In genomic region chr19:13150187-13150918, GRCh38 we compare ENCODE assay signal across 1 cellular context.
A peak's percentile ranks its signal among the peaks of the same experiment; 100 is the strongest.
TF ChIP-seq lines count a peak whose summit lies in the region.

A gene with protein sequence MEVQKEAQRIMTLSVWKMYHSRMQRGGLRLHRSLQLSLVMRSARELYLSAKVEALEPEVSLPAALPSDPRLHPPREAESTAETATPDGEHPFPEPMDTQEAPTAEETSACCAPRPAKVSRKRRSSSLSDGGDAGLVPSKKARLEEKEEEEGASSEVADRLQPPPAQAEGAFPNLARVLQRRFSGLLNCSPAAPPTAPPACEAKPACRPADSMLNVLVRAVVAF (plus strand): TSS chr19:13150411. CDS start chr19:13153187, 2,776 bp downstream.
A gene with protein sequence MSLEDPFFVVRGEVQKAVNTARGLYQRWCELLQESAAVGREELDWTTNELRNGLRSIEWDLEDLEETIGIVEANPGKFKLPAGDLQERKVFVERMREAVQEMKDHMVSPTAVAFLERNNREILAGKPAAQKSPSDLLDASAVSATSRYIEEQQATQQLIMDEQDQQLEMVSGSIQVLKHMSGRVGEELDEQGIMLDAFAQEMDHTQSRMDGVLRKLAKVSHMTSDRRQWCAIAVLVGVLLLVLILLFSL (minus strand): TSS chr19:13150375. CDS start chr19:13150173, 202 bp downstream.

TF ChIP-seq in HepG2, 621 proteins besides CTCF, POLR2A, EP300 and RAD21 (continued from another document and continues in another):
- TF ChIP-seq SP4 (CRISPR knock-in tag; IDR thresholded peaks at IDR 0.05) = peak; percentile 85
- TF ChIP-seq, protein P1, sequence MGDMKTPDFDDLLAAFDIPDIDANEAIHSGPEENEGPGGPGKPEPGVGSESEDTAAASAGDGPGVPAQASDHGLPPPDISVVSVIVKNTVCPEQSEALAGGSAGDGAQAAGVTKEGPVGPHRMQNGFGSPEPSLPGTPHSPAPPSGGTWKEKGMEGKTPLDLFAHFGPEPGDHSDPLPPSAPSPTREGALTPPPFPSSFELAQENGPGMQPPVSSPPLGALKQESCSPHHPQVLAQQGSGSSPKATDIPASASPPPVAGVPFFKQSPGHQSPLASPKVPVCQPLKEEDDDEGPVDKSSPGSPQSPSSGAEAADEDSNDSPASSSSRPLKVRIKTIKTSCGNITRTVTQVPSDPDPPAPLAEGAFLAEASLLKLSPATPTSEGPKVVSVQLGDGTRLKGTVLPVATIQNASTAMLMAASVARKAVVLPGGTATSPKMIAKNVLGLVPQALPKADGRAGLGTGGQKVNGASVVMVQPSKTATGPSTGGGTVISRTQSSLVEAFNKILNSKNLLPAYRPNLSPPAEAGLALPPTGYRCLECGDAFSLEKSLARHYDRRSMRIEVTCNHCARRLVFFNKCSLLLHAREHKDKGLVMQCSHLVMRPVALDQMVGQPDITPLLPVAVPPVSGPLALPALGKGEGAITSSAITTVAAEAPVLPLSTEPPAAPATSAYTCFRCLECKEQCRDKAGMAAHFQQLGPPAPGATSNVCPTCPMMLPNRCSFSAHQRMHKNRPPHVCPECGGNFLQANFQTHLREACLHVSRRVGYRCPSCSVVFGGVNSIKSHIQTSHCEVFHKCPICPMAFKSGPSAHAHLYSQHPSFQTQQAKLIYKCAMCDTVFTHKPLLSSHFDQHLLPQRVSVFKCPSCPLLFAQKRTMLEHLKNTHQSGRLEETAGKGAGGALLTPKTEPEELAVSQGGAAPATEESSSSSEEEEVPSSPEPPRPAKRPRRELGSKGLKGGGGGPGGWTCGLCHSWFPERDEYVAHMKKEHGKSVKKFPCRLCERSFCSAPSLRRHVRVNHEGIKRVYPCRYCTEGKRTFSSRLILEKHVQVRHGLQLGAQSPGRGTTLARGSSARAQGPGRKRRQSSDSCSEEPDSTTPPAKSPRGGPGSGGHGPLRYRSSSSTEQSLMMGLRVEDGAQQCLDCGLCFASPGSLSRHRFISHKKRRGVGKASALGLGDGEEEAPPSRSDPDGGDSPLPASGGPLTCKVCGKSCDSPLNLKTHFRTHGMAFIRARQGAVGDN (CRISPR knock-in tag; IDR thresholded peaks at IDR 0.05) = peak; percentile 84
- TF ChIP-seq CCDC6 (CRISPR knock-in tag; IDR thresholded peaks at IDR 0.05) = no peak
- TF ChIP-seq PTBP1 (IDR thresholded peaks at IDR 0.05; ENCODE audit: low read depth, low read length, poor library complexity, severe bottlenecking) = peak; percentile 68
- 0 out of 2 replicates have a peak, but pooled peaks have one; percentile 48 for TF ChIP-seq ISL2 (CRISPR knock-in tag; IDR thresholded peaks at IDR 0.05)
- TF ChIP-seq SATB2 (CRISPR knock-in tag; IDR thresholded peaks at IDR 0.05) = no peak
- TF ChIP-seq ZNF616 (CRISPR knock-in tag; IDR thresholded peaks at IDR 0.05; ENCODE audit: low read depth) = no peak
- TF ChIP-seq SP1 (IDR thresholded peaks at IDR 0.05) = no peak
- peak; percentile 96 for TF ChIP-seq SP1 (CRISPR knock-in tag; IDR thresholded peaks at IDR 0.05)
- TF ChIP-seq ZNF234 (CRISPR knock-in tag; conservative IDR thresholded peaks at IDR 0.05) = no peak
- TF ChIP-seq ZNF317 (CRISPR knock-in tag; IDR thresholded peaks at IDR 0.05) = peak; percentile 54; the same call in 1 of the 2 replicates
- TF ChIP-seq ZNF644 (CRISPR knock-in tag; IDR thresholded peaks at IDR 0.05; ENCODE audit: low read depth) = no peak
- TF ChIP-seq PPARG (CRISPR knock-in tag; conservative IDR thresholded peaks at IDR 0.05) = peak; percentile 46; the same call in 1 of the 2 replicates
- no peak for TF ChIP-seq GTF3A (CRISPR knock-in tag; conservative IDR thresholded peaks at IDR 0.05)
- TF ChIP-seq ZNF543 (CRISPR knock-in tag; IDR thresholded peaks at IDR 0.05) = no peak
- peak; percentile 95 for TF ChIP-seq TEAD3 (CRISPR knock-in tag; optimal IDR thresholded peaks at IDR 0.05; ENCODE audit: borderline replicate concordance)
- no peak for TF ChIP-seq JARID2 (CRISPR knock-in tag; IDR thresholded peaks at IDR 0.05; ENCODE audit: insufficient replicate concordance)
- TF ChIP-seq GLMP (CRISPR knock-in tag; IDR thresholded peaks at IDR 0.05; ENCODE audit: borderline replicate concordance) = no peak
- TF ChIP-seq MYNN (CRISPR knock-in tag; IDR thresholded peaks at IDR 0.05; ENCODE audit: low read depth) = no peak; the same call in 1 of the 2 replicates
- TF ChIP-seq KLF9 (CRISPR knock-in tag; IDR thresholded peaks at IDR 0.05; ENCODE audit: low read depth) = no peak
- TF ChIP-seq ZNF121 (CRISPR knock-in tag; IDR thresholded peaks at IDR 0.05) = peak; percentile 45; the same call in 1 of the 2 replicates
- TF ChIP-seq ZBTB2 (CRISPR knock-in tag; IDR thresholded peaks at IDR 0.05; ENCODE audit: low read depth) = peak; percentile 88
- peak; percentile 59; the same call in 1 of the 2 replicates for TF ChIP-seq KMT2B (CRISPR knock-in tag; IDR thresholded peaks at IDR 0.05)
- TF ChIP-seq LCORL (IDR thresholded peaks at IDR 0.05) = 0 out of 2 replicates have a peak, but pooled peaks have one; percentile 19
- peak; percentile 93 for TF ChIP-seq LCORL (CRISPR knock-in tag; IDR thresholded peaks at IDR 0.05)
- TF ChIP-seq, protein P2, sequence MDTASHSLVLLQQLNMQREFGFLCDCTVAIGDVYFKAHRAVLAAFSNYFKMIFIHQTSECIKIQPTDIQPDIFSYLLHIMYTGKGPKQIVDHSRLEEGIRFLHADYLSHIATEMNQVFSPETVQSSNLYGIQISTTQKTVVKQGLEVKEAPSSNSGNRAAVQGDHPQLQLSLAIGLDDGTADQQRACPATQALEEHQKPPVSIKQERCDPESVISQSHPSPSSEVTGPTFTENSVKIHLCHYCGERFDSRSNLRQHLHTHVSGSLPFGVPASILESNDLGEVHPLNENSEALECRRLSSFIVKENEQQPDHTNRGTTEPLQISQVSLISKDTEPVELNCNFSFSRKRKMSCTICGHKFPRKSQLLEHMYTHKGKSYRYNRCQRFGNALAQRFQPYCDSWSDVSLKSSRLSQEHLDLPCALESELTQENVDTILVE (CRISPR knock-in tag; IDR thresholded peaks at IDR 0.05) = peak; percentile 94
- peak; percentile 77 for TF ChIP-seq GATAD2A (CRISPR knock-in tag; IDR thresholded peaks at IDR 0.05)
- TF ChIP-seq PAF1 (CRISPR knock-in tag; IDR thresholded peaks at IDR 0.05) = no peak
- peak; percentile 86 for TF ChIP-seq PATZ1 (CRISPR knock-in tag; IDR thresholded peaks at IDR 0.05)
- TF ChIP-seq STAT6 (CRISPR knock-in tag; IDR thresholded peaks at IDR 0.05; ENCODE audit: borderline replicate concordance) = peak; percentile 77; the same call in 1 of the 2 replicates
- TF ChIP-seq, protein P3, sequence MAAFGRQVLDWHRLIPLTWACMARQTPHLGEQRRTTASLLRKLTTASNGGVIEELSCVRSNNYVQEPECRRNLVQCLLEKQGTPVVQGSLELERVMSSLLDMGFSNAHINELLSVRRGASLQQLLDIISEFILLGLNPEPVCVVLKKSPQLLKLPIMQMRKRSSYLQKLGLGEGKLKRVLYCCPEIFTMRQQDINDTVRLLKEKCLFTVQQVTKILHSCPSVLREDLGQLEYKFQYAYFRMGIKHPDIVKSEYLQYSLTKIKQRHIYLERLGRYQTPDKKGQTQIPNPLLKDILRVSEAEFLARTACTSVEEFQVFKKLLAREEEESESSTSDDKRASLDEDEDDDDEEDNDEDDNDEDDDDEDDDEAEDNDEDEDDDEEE (CRISPR knock-in tag; IDR thresholded peaks at IDR 0.05) = peak; percentile 80; the same call in 1 of the 2 replicates
- no peak; the same call in 1 of the 2 replicates for TF ChIP-seq SRY (CRISPR knock-in tag; IDR thresholded peaks at IDR 0.05)
- no peak for TF ChIP-seq NFAT5 (CRISPR knock-in tag; IDR thresholded peaks at IDR 0.05)
- peak; percentile 41; the same call in 1 of the 2 replicates for TF ChIP-seq ZZZ3 (CRISPR knock-in tag; IDR thresholded peaks at IDR 0.05; ENCODE audit: borderline replicate concordance)
- TF ChIP-seq IKZF1 (IDR thresholded peaks at IDR 0.05) = no peak
- TF ChIP-seq MIER2 (CRISPR knock-in tag; IDR thresholded peaks at IDR 0.05) = peak; percentile 38; the same call in 1 of the 2 replicates
- no peak for TF ChIP-seq KLF15 (CRISPR knock-in tag; IDR thresholded peaks at IDR 0.05; ENCODE audit: borderline replicate concordance)
- TF ChIP-seq ZNF674 (CRISPR knock-in tag; IDR thresholded peaks at IDR 0.05; ENCODE audit: low read depth) = no peak
- no peak; the same call in 1 of the 2 replicates for TF ChIP-seq ZNF614 (CRISPR knock-in tag; IDR thresholded peaks at IDR 0.05; ENCODE audit: borderline replicate concordance)
- no peak for TF ChIP-seq MTA3 (CRISPR knock-in tag; IDR thresholded peaks at IDR 0.05)
- TF ChIP-seq ZNF547 (CRISPR knock-in tag; IDR thresholded peaks at IDR 0.05) = no peak; the same call in 1 of the 2 replicates
